Comparison of ENCODE assay signal across 24 cellular contexts in the genomic region with DNA sequence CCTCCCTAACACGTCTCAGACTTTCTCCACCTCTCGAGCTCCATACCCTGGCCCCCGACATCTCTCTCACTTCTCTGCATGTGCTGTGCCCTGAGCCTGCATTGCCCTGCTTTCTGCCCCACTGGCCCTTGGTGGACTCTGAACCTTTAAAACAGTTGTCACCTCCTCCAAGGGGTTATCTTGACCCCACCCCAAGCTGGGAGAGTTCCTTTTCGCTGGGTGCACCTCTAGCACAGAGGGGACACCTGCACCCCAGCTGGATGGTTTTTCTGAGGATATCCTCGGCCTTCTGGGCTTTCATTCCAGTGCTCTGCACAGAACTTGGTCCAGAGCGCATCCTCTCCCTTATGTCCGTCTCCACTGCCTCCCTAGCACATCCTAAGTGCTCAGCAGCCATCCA. TPM values are rescaled to one million over a fixed set of nuclear protein-coding genes. Genes with fewer than 3 reads are reported as not detected.
DNase-seq lines count a peak whose midpoint lies in the region; ATAC-seq and TF ChIP-seq lines count a peak whose summit lies in the region.
"Had no signal": no experiment of that assay in that cellular context is flagged by ENCODE, and none has a peak within 500 bp of the region (broad histone marks: within the 10 kb centered on the region; RNA-seq: fewer than 3 reads in every experiment).

No MANE protein-coding gene starts in this region.

- peaks cover 16 to 31% of the 10 kb centered on the region in 2 experiments for H3K4me1 ChIP-seq in HCT116 (ENCODE audit: control insufficient read depth in 1 of 2, insufficient read depth in 2 of 2, low read length in 2 of 2)
- peaks cover 8% of the 10 kb centered on the region for H3K4me1 ChIP-seq in osteoblast (ENCODE audit: insufficient read depth, low read length)

- H3K9me3 Mint-ChIP-seq in chondrocyte (ENCODE audit: low read depth), result no peaks in the 10 kb centered on the region
- H3K9me3 Mint-ChIP-seq in stimulated activated naive B cell treated with anti-CD40 and anti-IgM and Interleukin-4, amounts not matched to agents 10 μg/mL and 1 μg/mL and 100 μg/mL, for 72 hours, result no peaks in the 10 kb centered on the region
- H3K9me3 Mint-ChIP-seq: CD4-positive, alpha-beta T cell; CD8-positive, alpha-beta memory T cell; GM23338 had no signal

- no peak overlapping the region for H3K4me3 ChIP-seq in HCT116 (replicated peaks in 1 of 2; ENCODE audit: low read depth in 1 of 2, low read length in 2 of 2)
- no peak overlapping the region for H3K4me3 ChIP-seq in osteoblast (ENCODE audit: insufficient read depth, low read length)
- no peak overlapping the region for H3K4me3 ChIP-seq in H7 (ENCODE audit: insufficient read depth, low read depth, low read length)
- H3K4me3 ChIP-seq: A549; BLaER1 treated with 17β-estradiol and CSF1 and Interleukin-3, amounts not matched to agents 10 nM and 100 nM; GM23338; HAP-1 had no signal

- no peaks in the 10 kb centered on the region for H3K36me3 Mint-ChIP-seq in chondrocyte (ENCODE audit: low read depth)
- no peaks in the 10 kb centered on the region for H3K36me3 Mint-ChIP-seq in stimulated activated naive B cell treated with anti-CD40 and anti-IgM and Interleukin-4, amounts not matched to agents 10 μg/mL and 1 μg/mL and 100 μg/mL, for 72 hours
- H3K36me3 Mint-ChIP-seq: CD14-positive monocyte; CD8-positive, alpha-beta memory T cell had no signal

- H3K27me3 Mint-ChIP-seq in chondrocyte (ENCODE audit: low read depth), result no peaks in the 10 kb centered on the region
- no peaks in the 10 kb centered on the region for H3K27me3 Mint-ChIP-seq in stimulated activated naive B cell treated with anti-CD40 and anti-IgM and Interleukin-4, amounts not matched to agents 10 μg/mL and 1 μg/mL and 100 μg/mL, for 72 hours
- H3K27me3 Mint-ChIP-seq: CD4-positive, alpha-beta T cell had no signal

- intact Hi-C loops in HCT116 (cut with micrococcal nuclease), result no loop called here

- POLR2A ChIA-PET in HCT116 (lab: Charles Lee), result no interaction called here

- H3K9me3 ChIP-seq in HCT116 (ENCODE audit: control insufficient read depth in 1 of 2, insufficient read depth in 1 of 2, low read depth in 1 of 2, low read length in 2 of 2) (no peaks in the 10 kb centered on the region), osteoblast (ENCODE audit: low read depth, low read length) (no peaks in the 10 kb centered on the region)
- H3K9me3 ChIP-seq: A549; BE2C; BLaER1 treated with 17β-estradiol and CSF1 and Interleukin-3, amounts not matched to agents 10 nM and 100 nM; HAP-1 had no signal

- ATAC-seq in HCT116 (no peak), HG03097 (IDR thresholded peaks at IDR 0.05; ENCODE audit: low FRiP score, unreplicated experiment) (no peak)
- ATAC-seq in stimulated activated naive B cell treated with anti-CD40 and anti-IgM and Interleukin-4, amounts not matched to agents 10 μg/mL and 1 μg/mL and 100 μg/mL, for 72 hours (replicated peaks), result no peak
- ATAC-seq: GM23338 had no signal

- H3K27me3 ChIP-seq in HCT116 (ENCODE audit: insufficient read depth, low read length) (no peaks in the 10 kb centered on the region), osteoblast (ENCODE audit: insufficient read depth, low read length) (no peaks in the 10 kb centered on the region), H7 (ENCODE audit: control insufficient read depth, insufficient read depth, low read length) (no peaks in the 10 kb centered on the region)
- H3K27me3 ChIP-seq: BE2C; BLaER1 treated with 17β-estradiol and CSF1 and Interleukin-3, amounts not matched to agents 10 nM and 100 nM had no signal

- no peaks in the 10 kb centered on the region for H4K20me1 ChIP-seq in HCT116 (ENCODE audit: insufficient read depth)
- no peaks in the 10 kb centered on the region for H4K20me1 ChIP-seq in osteoblast (ENCODE audit: insufficient read depth, low read length)

- RAD21 ChIA-PET in HCT116 (lab: Charles Lee; ENCODE audit: low non-redundant PET in 1 of 2, low total read pairs in 2 of 2, uncharacterized antibody in 2 of 2, unreplicated experiment in 2 of 2), result no interaction called here

- TF ChIP-seq POLR2A in HCT116 (IDR thresholded peaks at IDR 0.05; ENCODE audit: borderline replicate concordance, extremely low read depth, insufficient read depth, insufficient read length), result no peak

- H3K36me3 ChIP-seq in HCT116 (ENCODE audit: control insufficient read depth in 1 of 2, insufficient read depth in 2 of 2, low read length in 2 of 2) (no peaks in the 10 kb centered on the region), osteoblast (ENCODE audit: insufficient read depth, low read length) (no peaks in the 10 kb centered on the region), H7 (replicated peaks; ENCODE audit: control insufficient read depth, insufficient read depth, low read length) (no peaks in the 10 kb centered on the region)
- H3K36me3 ChIP-seq: BE2C; BLaER1 treated with 17β-estradiol and CSF1 and Interleukin-3, amounts not matched to agents 10 nM and 100 nM; HAP-1 had no signal

- peak overlapping the region; percentile 50; the same call in 1 of the 2 replicates for H3K4me2 ChIP-seq in HCT116 (ENCODE audit: low read length)
- H3K4me2 ChIP-seq in osteoblast (ENCODE audit: insufficient read depth, low read length), result no peak overlapping the region
- H3K4me2 ChIP-seq: BLaER1 treated with 17β-estradiol and CSF1 and Interleukin-3, amounts not matched to agents 10 nM and 100 nM; GM23338 had no signal

- CTCF ChIA-PET in HCT116 (lab: Charles Lee), result no interaction called here

- TF ChIP-seq RAD21 in HCT116 (IDR thresholded peaks at IDR 0.05; ENCODE audit: low read depth), result no peak

- no peaks in the 10 kb centered on the region for H3K79me2 ChIP-seq in HCT116 (ENCODE audit: insufficient read depth, low read length)
- H3K79me2 ChIP-seq in osteoblast (ENCODE audit: insufficient read depth, low read length), result no peaks in the 10 kb centered on the region

- H3K9me2 ChIP-seq in HCT116 (ENCODE audit: insufficient read depth), result no peaks in the 10 kb centered on the region

- H3K27ac ChIP-seq in HCT116 (ENCODE audit: low read depth, low read length) (no peak overlapping the region), osteoblast (ENCODE audit: low read depth, low read length) (no peak overlapping the region)
- H3K27ac ChIP-seq: BLaER1 treated with 17β-estradiol and CSF1 and Interleukin-3, amounts not matched to agents 10 nM and 100 nM had no signal

- H3K9ac ChIP-seq in HCT116 (ENCODE audit: low read length), result no peak overlapping the region
- H3K9ac ChIP-seq: BLaER1 treated with 17β-estradiol and CSF1 and Interleukin-3, amounts not matched to agents 10 nM and 100 nM had no signal

- peaks cover 19% of the 10 kb centered on the region for H3K4me1 Mint-ChIP-seq in chondrocyte (ENCODE audit: low read depth)
- H3K4me1 Mint-ChIP-seq in stimulated activated naive B cell treated with anti-CD40 and anti-IgM and Interleukin-4, amounts not matched to agents 10 μg/mL and 1 μg/mL and 100 μg/mL, for 72 hours, result no peaks in the 10 kb centered on the region
- H3K4me1 Mint-ChIP-seq: CD8-positive, alpha-beta memory T cell had no signal

- no TSS peak for BruUV-seq in HCT116 (replicated peaks; lab: Mats Ljungman, UMichigan)

- no peak overlapping the region for H3K4me3 Mint-ChIP-seq in chondrocyte (ENCODE audit: unreplicated experiment)
- no peak overlapping the region for H3K4me3 Mint-ChIP-seq in stimulated activated naive B cell treated with anti-CD40 and anti-IgM and Interleukin-4, amounts not matched to agents 10 μg/mL and 1 μg/mL and 100 μg/mL, for 72 hours
- H3K4me3 Mint-ChIP-seq: CD14-positive monocyte; CD4-positive, alpha-beta T cell; CD8-positive, alpha-beta memory T cell; GM23338 had no signal

- TF ChIP-seq CTCF in HCT116 (IDR thresholded peaks at IDR 0.05 in 2 of 3, conservative IDR thresholded peaks at IDR 0.05 in 1 of 3; ENCODE audit: borderline replicate concordance in 1 of 3, insufficient read depth in 1 of 3, low read depth in 2 of 3, low read length in 2 of 3) (no peak), chondrocyte (IDR thresholded peaks at IDR 0.05) (no peak), osteoblast (IDR thresholded peaks at IDR 0.05; ENCODE audit: extremely low read depth, low read depth, low read length) (no peak)

- DNase-seq in HCT116 (ENCODE audit: low read depth, low spot score) (no peak), chondrocyte (ENCODE audit: low spot score) (peak; percentile 34), osteoblast (ENCODE audit: insufficient read length, low spot score, missing footprints) (peak; percentile 59), H7 (no peak)
- no peak for DNase-seq in stimulated activated naive B cell treated with anti-CD40 and anti-IgM and Interleukin-4, amounts not matched to agents 10 μg/mL and 1 μg/mL and 100 μg/mL, for 72 hours
- DNase-seq in activated CD4-positive, CD25-positive, alpha-beta regulatory T cell treated with anti-CD3 and anti-CD28 coated beads, Interleukin-2, amount 50 U/mL, for 72 hours, result no peak
- DNase-seq: 8988T; ACHN; AML-193; BE2C; CD4-positive, alpha-beta T cell; DMS53; DMS79 treated with DMSO at 0.1 percent for 48 hours; GF-D8 had no signal

- no peak overlapping the region for H2AFZ ChIP-seq in HCT116 (ENCODE audit: low read depth, low read length, poor library complexity, severe bottlenecking)
- H2AFZ ChIP-seq in osteoblast (ENCODE audit: low read length), result no peak overlapping the region
- H2AFZ ChIP-seq: GM23338 had no signal

- no peak overlapping the region for H3K27ac Mint-ChIP-seq in chondrocyte (ENCODE audit: unreplicated experiment)
- H3K27ac Mint-ChIP-seq in stimulated activated naive B cell treated with anti-CD40 and anti-IgM and Interleukin-4, amounts not matched to agents 10 μg/mL and 1 μg/mL and 100 μg/mL, for 72 hours, result peak overlapping the region; percentile 63
- H3K27ac Mint-ChIP-seq: CD4-positive, alpha-beta T cell; GM23338 had no signal

TF ChIP-seq in HCT116, 20 proteins besides CTCF, POLR2A, EP300 and RAD21:
- TF ChIP-seq CBX3 (IDR thresholded peaks at IDR 0.05; ENCODE audit: low read depth) (no peak), FOSL1 (IDR thresholded peaks at IDR 0.05; ENCODE audit: low read depth) (no peak)

RNA-seq across cellular contexts. Expression of a gene that starts 4.2 kb away (rescaled TPM):
- total RNA-seq in HCT116 (2021; ENCODE audit: unreplicated experiment) (0.22 TPM), chondrocyte (not detected in 3 replicates), osteoblast (not detected in 2 replicates)
- polyA plus RNA-seq in HCT116 (2012), result 0.03 TPM in 1 of 2 replicates, not detected in the other
- not detected in 2 replicates for total RNA-seq in H7 (2014; rRNA removed; shearing (Covaris generic))
- total RNA-seq: CD4-positive, alpha-beta T cell; CD8-positive, alpha-beta memory T cell; Daoy; G401; GM23338; H4 had no signal
- polyA plus RNA-seq: A549; CD14-positive monocyte; CD8-positive, alpha-beta memory T cell; GM23338 had no signal

RNA-seq across cellular contexts. Expression of a gene that starts 42.8 kb away (rescaled TPM):
- 11.7 TPM for total RNA-seq in HCT116 (2021; ENCODE audit: unreplicated experiment)
- 3.6 and 5.4 TPM in 2 replicates for polyA plus RNA-seq in HCT116 (2012)
- 7.0 to 7.8 TPM (median 7.5 TPM) in 3 replicates for total RNA-seq in chondrocyte
- 10.3 and 11.6 TPM in 2 replicates for total RNA-seq in osteoblast
- 13.3 and 14.3 TPM in 2 replicates for total RNA-seq in H7 (2014; rRNA removed; shearing (Covaris generic))

RNA-seq across cellular contexts. Expression of a gene that starts 43.0 kb away (rescaled TPM):
- 132 TPM for total RNA-seq in HCT116 (2021; ENCODE audit: unreplicated experiment)
- 98.1 and 139 TPM in 2 replicates for polyA plus RNA-seq in HCT116 (2012)
- 66.0 to 66.9 TPM (median 66.3 TPM) in 3 replicates for total RNA-seq in chondrocyte
- total RNA-seq in osteoblast, result 88.7 and 96.7 TPM in 2 replicates
- total RNA-seq in H7 (2014; rRNA removed; shearing (Covaris generic)), result 268 and 275 TPM in 2 replicates

Comparison
In these comparisons a context has a peak if more than half of its experiments do, and no peak if none do; other contexts are left out.
1. DNase-seq: peak in chondrocyte (single experiment) and osteoblast (single experiment); none in HCT116 (single experiment), stimulated activated naive B cell treated with anti-CD40 and anti-IgM and Interleukin-4, amounts not matched to agents 10 μg/mL and 1 μg/mL and 100 μg/mL, for 72 hours (single experiment), H7 (single experiment) and activated CD4-positive, CD25-positive, alpha-beta regulatory T cell treated with anti-CD3 and anti-CD28 coated beads, Interleukin-2, amount 50 U/mL, for 72 hours (single experiment).